Comparison of ENCODE assay signal across 5 cellular contexts in genomic region chr1:177014325-177014724, GRCh38.
"Had no signal": no experiment of that assay in that cellular context is flagged by ENCODE, and none has a peak within 500 bp of the region (broad histone marks: within the 10 kb centered on the region; RNA-seq: fewer than 3 reads in every experiment).

No MANE protein-coding gene starts in this region.

- H3K9me3 Mint-ChIP-seq: GM23338, H9 had no signal

- H3K4me3 ChIP-seq: GM23338, K562 had no signal

- H3K4me2 ChIP-seq: GM23338 had no signal

- H3K27ac Mint-ChIP-seq: GM23338, H9 had no signal

- DNase-seq: H9, HCEC 1CT, IMR-90 had no signal

- H3K4me1 Mint-ChIP-seq: GM23338, H9 had no signal

- H2AFZ ChIP-seq: GM23338 had no signal

- H3K4me3 Mint-ChIP-seq: GM23338, H9 had no signal

- ATAC-seq: GM23338, K562 had no signal
